ENCODE assay signal across 1 cellular context in the genomic region with DNA sequence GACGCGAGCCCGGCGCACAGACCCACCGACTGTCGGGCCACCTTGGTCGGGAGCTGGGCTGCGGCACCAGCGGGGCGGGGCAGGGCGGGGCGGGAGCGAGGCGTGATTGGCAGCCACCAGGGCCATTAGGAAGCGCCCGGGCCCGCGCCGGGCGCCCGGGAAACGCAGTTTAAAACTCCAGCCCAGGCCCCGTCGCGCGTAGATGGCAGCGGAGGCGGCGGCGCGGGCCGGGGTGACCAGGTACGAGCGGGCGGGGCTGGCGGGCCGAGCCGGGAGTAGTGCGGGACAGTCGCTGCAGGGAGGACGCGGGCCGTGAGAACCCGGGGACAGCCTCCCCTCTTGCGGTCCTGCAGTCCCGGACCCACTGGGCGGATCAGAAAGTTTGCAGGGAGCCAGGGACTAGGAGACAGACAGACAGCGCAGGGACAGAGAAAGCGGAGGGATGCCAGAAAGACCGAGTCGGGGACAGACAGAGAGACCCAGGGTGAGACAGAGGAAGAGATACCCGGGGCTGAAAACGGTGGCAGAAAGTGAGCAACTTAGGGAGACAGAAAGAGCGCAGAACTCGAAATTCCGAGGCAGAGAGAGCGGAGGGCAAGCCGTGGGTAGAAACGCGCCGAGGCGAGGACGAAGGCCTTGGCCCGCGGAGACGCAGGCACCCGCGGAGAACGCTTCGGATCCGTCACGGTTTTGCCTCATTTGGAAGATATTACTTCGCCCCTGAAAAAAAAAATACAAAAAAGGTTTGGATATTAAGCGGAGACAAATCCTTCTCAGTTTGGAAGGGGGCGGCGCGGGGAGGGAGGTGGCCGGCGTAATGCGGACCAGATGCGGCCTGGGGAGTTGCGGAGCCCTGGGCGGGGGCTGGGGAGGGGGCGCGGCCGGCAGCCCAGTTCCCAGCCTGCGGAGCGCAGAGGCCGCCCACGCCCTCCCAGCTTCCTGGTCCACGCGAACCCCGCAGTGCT.
TF ChIP-seq lines count a peak whose summit lies in the region.

A gene (plus strand): TSS at position 199 of the 965 bp plus-strand sequence. CDS start 17,175 bp downstream, outside the sequence.

TF ChIP-seq in HEK293, 187 proteins besides CTCF, POLR2A, EP300 and RAD21 (continued from another document):
- TF ChIP-seq ZXDB (tag by site-specific recombination; IDR thresholded peaks at IDR 0.05) (peak; percentile 41; the same call in 1 of the 2 replicates), ZBTB8A (tag by site-specific recombination; IDR thresholded peaks at IDR 0.05) (peak; percentile 45), EGR2 (tag by site-specific recombination; IDR thresholded peaks at IDR 0.05; ENCODE audit: low read depth) (peak; percentile 19; the same call in 1 of the 2 replicates), FEZF1 (tag by site-specific recombination; IDR thresholded peaks at IDR 0.05) (peak; percentile 44; the same call in 1 of the 2 replicates), KLF8 (tag by site-specific recombination; IDR thresholded peaks at IDR 0.05) (peak; percentile 69; the same call in 1 of the 2 replicates), IKZF3 (tag by site-specific recombination; IDR thresholded peaks at IDR 0.05) (no peak), ZNF394 (tag by site-specific recombination; IDR thresholded peaks at IDR 0.05; ENCODE audit: borderline replicate concordance) (no peak), ZSCAN30 (tag by site-specific recombination; IDR thresholded peaks at IDR 0.05) (0 out of 2 replicates have a peak, but pooled peaks have one; percentile 28), KLF1 (tag by site-specific recombination; IDR thresholded peaks at IDR 0.05) (0 out of 2 replicates have a peak, but pooled peaks have one; percentile 43), ZNF146 (tag by site-specific recombination; IDR thresholded peaks at IDR 0.05) (0 out of 2 replicates have a peak, but pooled peaks have one; percentile 10), ZNF660 (tag by site-specific recombination; IDR thresholded peaks at IDR 0.05) (0 out of 2 replicates have a peak, but pooled peaks have one; percentile 33), ZNF792 (tag by site-specific recombination; IDR thresholded peaks at IDR 0.05) (no peak), ZNF302 (tag by site-specific recombination; IDR thresholded peaks at IDR 0.05; ENCODE audit: low read depth) (no peak), ZNF707 (tag by site-specific recombination; IDR thresholded peaks at IDR 0.05) (no peak), ZNF600 (tag by site-specific recombination; IDR thresholded peaks at IDR 0.05) (peak; percentile 88), ZBTB17 (tag by site-specific recombination; IDR thresholded peaks at IDR 0.05) (peak; percentile 95), SP3 (tag by site-specific recombination; IDR thresholded peaks at IDR 0.05) (peak; percentile 69)
- TF ChIP-seq, protein P1, sequence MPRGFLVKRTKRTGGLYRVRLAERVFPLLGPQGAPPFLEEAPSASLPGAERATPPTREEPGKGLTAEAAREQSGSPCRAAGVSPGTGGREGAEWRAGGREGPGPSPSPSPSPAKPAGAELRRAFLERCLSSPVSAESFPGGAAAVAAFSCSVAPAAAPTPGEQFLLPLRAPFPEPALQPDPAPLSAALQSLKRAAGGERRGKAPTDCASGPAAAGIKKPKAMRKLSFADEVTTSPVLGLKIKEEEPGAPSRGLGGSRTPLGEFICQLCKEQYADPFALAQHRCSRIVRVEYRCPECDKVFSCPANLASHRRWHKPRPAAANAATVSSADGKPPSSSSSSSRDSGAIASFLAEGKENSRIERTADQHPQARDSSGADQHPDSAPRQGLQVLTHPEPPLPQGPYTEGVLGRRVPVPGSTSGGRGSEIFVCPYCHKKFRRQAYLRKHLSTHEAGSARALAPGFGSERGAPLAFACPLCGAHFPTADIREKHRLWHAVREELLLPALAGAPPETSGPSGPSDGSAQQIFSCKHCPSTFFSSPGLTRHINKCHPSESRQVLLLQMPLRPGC (tag by site-specific recombination; IDR thresholded peaks at IDR 0.05), result peak; percentile 28; the same call in 1 of the 2 replicates
- TF ChIP-seq, protein P2, sequence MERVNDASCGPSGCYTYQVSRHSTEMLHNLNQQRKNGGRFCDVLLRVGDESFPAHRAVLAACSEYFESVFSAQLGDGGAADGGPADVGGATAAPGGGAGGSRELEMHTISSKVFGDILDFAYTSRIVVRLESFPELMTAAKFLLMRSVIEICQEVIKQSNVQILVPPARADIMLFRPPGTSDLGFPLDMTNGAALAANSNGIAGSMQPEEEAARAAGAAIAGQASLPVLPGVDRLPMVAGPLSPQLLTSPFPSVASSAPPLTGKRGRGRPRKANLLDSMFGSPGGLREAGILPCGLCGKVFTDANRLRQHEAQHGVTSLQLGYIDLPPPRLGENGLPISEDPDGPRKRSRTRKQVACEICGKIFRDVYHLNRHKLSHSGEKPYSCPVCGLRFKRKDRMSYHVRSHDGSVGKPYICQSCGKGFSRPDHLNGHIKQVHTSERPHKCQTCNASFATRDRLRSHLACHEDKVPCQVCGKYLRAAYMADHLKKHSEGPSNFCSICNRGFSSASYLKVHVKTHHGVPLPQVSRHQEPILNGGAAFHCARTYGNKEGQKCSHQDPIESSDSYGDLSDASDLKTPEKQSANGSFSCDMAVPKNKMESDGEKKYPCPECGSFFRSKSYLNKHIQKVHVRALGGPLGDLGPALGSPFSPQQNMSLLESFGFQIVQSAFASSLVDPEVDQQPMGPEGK (tag by site-specific recombination; IDR thresholded peaks at IDR 0.05), result peak; percentile 37; the same call in 1 of the 2 replicates
- TF ChIP-seq, protein P3, sequence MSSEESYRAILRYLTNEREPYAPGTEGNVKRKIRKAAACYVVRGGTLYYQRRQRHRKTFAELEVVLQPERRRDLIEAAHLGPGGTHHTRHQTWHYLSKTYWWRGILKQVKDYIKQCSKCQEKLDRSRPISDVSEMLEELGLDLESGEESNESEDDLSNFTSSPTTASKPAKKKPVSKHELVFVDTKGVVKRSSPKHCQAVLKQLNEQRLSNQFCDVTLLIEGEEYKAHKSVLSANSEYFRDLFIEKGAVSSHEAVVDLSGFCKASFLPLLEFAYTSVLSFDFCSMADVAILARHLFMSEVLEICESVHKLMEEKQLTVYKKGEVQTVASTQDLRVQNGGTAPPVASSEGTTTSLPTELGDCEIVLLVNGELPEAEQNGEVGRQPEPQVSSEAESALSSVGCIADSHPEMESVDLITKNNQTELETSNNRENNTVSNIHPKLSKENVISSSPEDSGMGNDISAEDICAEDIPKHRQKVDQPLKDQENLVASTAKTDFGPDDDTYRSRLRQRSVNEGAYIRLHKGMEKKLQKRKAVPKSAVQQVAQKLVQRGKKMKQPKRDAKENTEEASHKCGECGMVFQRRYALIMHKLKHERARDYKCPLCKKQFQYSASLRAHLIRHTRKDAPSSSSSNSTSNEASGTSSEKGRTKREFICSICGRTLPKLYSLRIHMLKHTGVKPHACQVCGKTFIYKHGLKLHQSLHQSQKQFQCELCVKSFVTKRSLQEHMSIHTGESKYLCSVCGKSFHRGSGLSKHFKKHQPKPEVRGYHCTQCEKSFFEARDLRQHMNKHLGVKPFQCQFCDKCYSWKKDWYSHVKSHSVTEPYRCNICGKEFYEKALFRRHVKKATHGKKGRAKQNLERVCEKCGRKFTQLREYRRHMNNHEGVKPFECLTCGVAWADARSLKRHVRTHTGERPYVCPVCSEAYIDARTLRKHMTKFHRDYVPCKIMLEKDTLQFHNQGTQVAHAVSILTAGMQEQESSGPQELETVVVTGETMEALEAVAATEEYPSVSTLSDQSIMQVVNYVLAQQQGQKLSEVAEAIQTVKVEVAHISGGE (tag by site-specific recombination; conservative IDR thresholded peaks at IDR 0.05; ENCODE audit: low read depth), result 0 out of 2 replicates have a peak, but pooled peaks have one; percentile 3
- TF ChIP-seq, protein P4, sequence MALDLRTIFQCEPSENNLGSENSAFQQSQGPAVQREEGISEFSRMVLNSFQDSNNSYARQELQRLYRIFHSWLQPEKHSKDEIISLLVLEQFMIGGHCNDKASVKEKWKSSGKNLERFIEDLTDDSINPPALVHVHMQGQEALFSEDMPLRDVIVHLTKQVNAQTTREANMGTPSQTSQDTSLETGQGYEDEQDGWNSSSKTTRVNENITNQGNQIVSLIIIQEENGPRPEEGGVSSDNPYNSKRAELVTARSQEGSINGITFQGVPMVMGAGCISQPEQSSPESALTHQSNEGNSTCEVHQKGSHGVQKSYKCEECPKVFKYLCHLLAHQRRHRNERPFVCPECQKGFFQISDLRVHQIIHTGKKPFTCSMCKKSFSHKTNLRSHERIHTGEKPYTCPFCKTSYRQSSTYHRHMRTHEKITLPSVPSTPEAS (tag by site-specific recombination; IDR thresholded peaks at IDR 0.05), result no peak
- TF ChIP-seq, protein P5, sequence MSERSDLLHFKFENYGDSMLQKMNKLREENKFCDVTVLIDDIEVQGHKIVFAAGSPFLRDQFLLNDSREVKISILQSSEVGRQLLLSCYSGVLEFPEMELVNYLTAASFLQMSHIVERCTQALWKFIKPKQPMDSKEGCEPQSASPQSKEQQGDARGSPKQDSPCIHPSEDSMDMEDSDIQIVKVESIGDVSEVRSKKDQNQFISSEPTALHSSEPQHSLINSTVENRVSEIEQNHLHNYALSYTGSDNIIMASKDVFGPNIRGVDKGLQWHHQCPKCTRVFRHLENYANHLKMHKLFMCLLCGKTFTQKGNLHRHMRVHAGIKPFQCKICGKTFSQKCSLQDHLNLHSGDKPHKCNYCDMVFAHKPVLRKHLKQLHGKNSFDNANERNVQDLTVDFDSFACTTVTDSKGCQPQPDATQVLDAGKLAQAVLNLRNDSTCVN (tag by site-specific recombination; optimal IDR thresholded peaks at IDR 0.05), result peak; percentile 85
